Comparison of ENCODE assay signal across 13 cellular contexts in the genomic region with DNA sequence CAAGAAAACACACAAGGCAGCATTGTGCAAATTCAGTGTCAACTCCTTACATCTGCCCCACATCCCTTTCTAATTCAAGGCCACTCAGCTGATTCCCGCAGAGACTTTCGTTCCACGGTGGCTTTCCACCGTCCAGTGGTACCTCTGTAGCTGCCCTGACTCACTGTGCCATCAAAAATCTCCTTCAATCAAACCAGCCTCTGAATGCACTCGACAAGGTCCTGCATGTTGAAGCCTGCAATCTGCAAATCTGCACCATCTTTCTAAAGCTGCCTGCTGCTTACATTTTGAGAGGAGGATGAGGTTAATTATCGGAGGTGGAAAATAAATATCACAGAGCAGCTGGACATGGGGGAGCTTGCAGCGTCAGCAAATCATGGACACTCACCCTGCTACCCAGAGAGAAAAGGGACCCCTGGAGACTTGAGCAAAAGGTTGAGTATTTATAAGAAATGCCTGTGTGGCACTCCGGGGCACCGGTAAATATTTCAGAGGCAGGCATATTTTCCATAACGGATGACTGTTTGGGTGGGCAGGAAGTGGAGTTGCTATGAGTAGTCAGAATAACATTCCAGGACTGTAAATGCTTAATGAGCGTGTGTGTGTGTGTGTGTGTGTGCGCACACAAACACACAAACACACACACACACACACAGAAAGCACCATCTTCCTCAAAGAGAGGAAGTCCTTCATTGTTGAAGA.
DNase-seq lines count a peak whose midpoint lies in the region; ATAC-seq, FAIRE-seq and TF ChIP-seq lines count a peak whose summit lies in the region.
"Had no signal": no experiment of that assay in that cellular context is flagged by ENCODE, and none has a peak within 500 bp of the region (broad histone marks: within the 10 kb centered on the region; RNA-seq: fewer than 3 reads in every experiment).

No MANE protein-coding gene starts in this region.

- no peaks in the 10 kb centered on the region for H3K27me3 ChIP-seq in esophagus (ENCODE audit: control insufficient read depth in 1 of 2, insufficient read depth in 2 of 2, low read length in 2 of 2)
- H3K27me3 ChIP-seq: testis had no signal

- DNase-seq in Calu3: peak; percentile 17
- DNase-seq in RCC 7860 (ENCODE audit: low spot score): peak; percentile 79
- DNase-seq in osteocyte (ENCODE audit: extremely low spot score, unreplicated experiment): no peak
- DNase-seq in frontal cortex (ENCODE audit: low spot score in 2 of 2): no peak
- DNase-seq in activated gamma-delta T cell (lab: John Stamatoyannopoulos, UW): no peak
- DNase-seq: DND-41, left colon, testis had no signal

- CTCF ChIA-PET in Calu3 (lab: Charles Lee): no interaction called here

- no peak overlapping the region for H3K4me3 ChIP-seq in esophagus (ENCODE audit: low read depth in 1 of 2, low read length in 2 of 2)
- H3K4me3 ChIP-seq: testis had no signal

- no peaks in the 10 kb centered on the region for H3K9me3 ChIP-seq in esophagus (ENCODE audit: control insufficient read depth in 2 of 2, insufficient read depth in 1 of 2, low read depth in 1 of 2, low read length in 1 of 2)
- H3K9me3 ChIP-seq: testis had no signal

- no peak for ATAC-seq in HG03095 (IDR thresholded peaks at IDR 0.05; ENCODE audit: unreplicated experiment)
- no peak for ATAC-seq in GM18867 (IDR thresholded peaks at IDR 0.05; ENCODE audit: unreplicated experiment)
- ATAC-seq: left colon, Right ventricle myocardium inferior had no signal

- FAIRE-seq in RCC 7860 (lab: Jason Lieb, UNC) (peak; percentile 49), frontal cortex (lab: Jason Lieb, UNC) (no peak)
- FAIRE-seq: colon had no signal

- H3K27ac ChIP-seq in esophagus (ENCODE audit: low read depth in 2 of 2, low read length in 1 of 2): peak overlapping the region; percentile 31
- H3K27ac ChIP-seq: testis had no signal

- TF ChIP-seq CTCF in Calu3 (IDR thresholded peaks at IDR 0.05; ENCODE audit: unreplicated experiment): no peak
- TF ChIP-seq CTCF in osteocyte (IDR thresholded peaks at IDR 0.05): no peak

- H3K27ac Mint-ChIP-seq in Calu3 (ENCODE audit: unreplicated experiment) (no peak overlapping the region), osteocyte (ENCODE audit: unreplicated experiment) (peak overlapping the region; percentile 87)

- H3K4me3 Mint-ChIP-seq in Calu3 (ENCODE audit: low read depth, unreplicated experiment) (peak overlapping the region; percentile 39), osteocyte (ENCODE audit: unreplicated experiment) (peak overlapping the region; percentile 47)

- intact Hi-C loops in Calu3 (cut with micrococcal nuclease; ENCODE audit: unreplicated experiment): no loop called here

- no peaks in the 10 kb centered on the region for H3K27me3 Mint-ChIP-seq in Calu3 (ENCODE audit: unreplicated experiment)
- H3K27me3 Mint-ChIP-seq in osteocyte (ENCODE audit: unreplicated experiment): no peaks in the 10 kb centered on the region

- H3K4me1 ChIP-seq in esophagus (ENCODE audit: control insufficient read depth in 2 of 2, insufficient read depth in 2 of 2, low read length in 1 of 2): no peaks in the 10 kb centered on the region
- H3K4me1 ChIP-seq: testis had no signal

- peaks cover 2% of the 10 kb centered on the region for H3K9me3 Mint-ChIP-seq in Calu3 (ENCODE audit: low read depth, unreplicated experiment)
- peaks cover 10% of the 10 kb centered on the region for H3K9me3 Mint-ChIP-seq in osteocyte (ENCODE audit: unreplicated experiment)

- 10 to 41% methylated on average over 12 of the region's 12 CpGs for WGBS in esophagus, 2 donors

- no TSS peak for BruUV-seq in Calu3 (replicated peaks; lab: Mats Ljungman, UMichigan)

- no peaks in the 10 kb centered on the region for H3K36me3 ChIP-seq in esophagus (ENCODE audit: control insufficient read depth in 2 of 2, insufficient read depth in 2 of 2, low read length in 1 of 2)

- H3K4me1 Mint-ChIP-seq in Calu3 (ENCODE audit: low read depth, unreplicated experiment): no peaks in the 10 kb centered on the region
- peaks cover 50% of the 10 kb centered on the region for H3K4me1 Mint-ChIP-seq in osteocyte (ENCODE audit: unreplicated experiment)

- H3K36me3 Mint-ChIP-seq in Calu3 (ENCODE audit: insufficient read depth, unreplicated experiment): no peaks in the 10 kb centered on the region
- peaks cover 11% of the 10 kb centered on the region for H3K36me3 Mint-ChIP-seq in osteocyte (ENCODE audit: unreplicated experiment)

Comparison
In these comparisons a context has a peak if more than half of its experiments do, and no peak if none do; other contexts are left out.
1. DNase-seq: peak in Calu3 (single experiment) and RCC 7860 (single experiment); none in osteocyte (single experiment), frontal cortex (0 of 2) and activated gamma-delta T cell (single experiment).